ENCODE assay signal across 15 cellular contexts in the genomic region with DNA sequence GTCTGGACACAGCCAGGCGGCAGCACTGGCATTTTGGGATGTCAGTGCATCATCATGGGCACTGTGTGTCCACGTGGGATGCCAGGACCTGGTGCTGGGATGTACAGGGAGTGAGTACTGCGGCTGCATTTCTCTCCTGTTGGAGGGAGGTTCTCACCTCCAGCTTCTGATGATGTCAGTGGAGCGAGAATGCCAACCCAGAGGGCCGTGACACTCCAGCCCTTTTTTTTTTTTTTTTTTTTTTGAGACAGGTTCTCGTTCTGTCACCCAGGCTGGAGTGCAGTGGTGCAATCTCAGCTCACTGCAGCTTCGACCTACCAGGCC. TPM values are rescaled to one million over a fixed set of nuclear protein-coding genes. Genes with fewer than 3 reads are reported as not detected.
A peak's percentile ranks its signal among the peaks of the same experiment; 100 is the strongest.
DNase-seq lines count a peak whose midpoint lies in the region; TF ChIP-seq lines count a peak whose summit lies in the region.
"Had no signal": no experiment of that assay in that cellular context is flagged by ENCODE, and none has a peak within 500 bp of the region (broad histone marks: within the 10 kb centered on the region; RNA-seq: fewer than 3 reads in every experiment).

No MANE protein-coding gene starts in this region.

- H4K8ac ChIP-seq in mesendoderm (ENCODE audit: low read depth, low read length) = no peak overlapping the region
- no peak overlapping the region for H4K8ac ChIP-seq in H9 (replicated peaks; ENCODE audit: insufficient read length, low read depth, low read length)

- peak overlapping the region; percentile 50 for H3K27ac ChIP-seq in BLaER1
- H3K27ac ChIP-seq in ascending aorta = peak overlapping the region; percentile 90 to 91
- H3K27ac ChIP-seq in mesendoderm (ENCODE audit: low read depth, low read length) = no peak overlapping the region
- H3K27ac ChIP-seq in H9 (ENCODE audit: insufficient read length, low read depth, low read length) = no peak overlapping the region

- TF ChIP-seq CTCF in ascending aorta (IDR thresholded peaks at IDR 0.05) (no peak), CD14-positive monocyte (IDR thresholded peaks at IDR 0.05) (no peak), H9 (conservative IDR thresholded peaks at IDR 0.05) (no peak)

- H3K27me3 ChIP-seq in BLaER1 = no peaks in the 10 kb centered on the region
- H3K27me3 ChIP-seq in ascending aorta = no peaks in the 10 kb centered on the region
- no peaks in the 10 kb centered on the region for H3K27me3 ChIP-seq in mesendoderm (ENCODE audit: insufficient read depth, low read length, poor library complexity)
- peaks cover 4% of the 10 kb centered on the region; the same call in 1 of the 2 replicates for H3K27me3 ChIP-seq in H9 (ENCODE audit: insufficient read depth, low read length)
- H3K27me3 ChIP-seq: body of pancreas had no signal

- H3K23me2 ChIP-seq in H9 (ENCODE audit: insufficient read length, low read depth, low read length, poor library complexity, severe bottlenecking) = peaks cover 4% of the 10 kb centered on the region

- H3K79me2 ChIP-seq in mesendoderm (ENCODE audit: control insufficient read depth, insufficient read depth, low read length) = no peaks in the 10 kb centered on the region
- H3K79me2 ChIP-seq in H9 (ENCODE audit: insufficient read depth, low read length) = no peaks in the 10 kb centered on the region

- H2AK5ac ChIP-seq in mesendoderm (ENCODE audit: low read length) (no peak overlapping the region), H9 (ENCODE audit: insufficient read length, low read length) (no peak overlapping the region)

- no peak overlapping the region for H3K23ac ChIP-seq in mesendoderm (ENCODE audit: low read length)
- H3K23ac ChIP-seq in H9 (ENCODE audit: insufficient read length, low read depth, low read length) = no peak overlapping the region

- no peak overlapping the region for H2AFZ ChIP-seq in H9 (ENCODE audit: low read length)

- no peak overlapping the region for H2BK20ac ChIP-seq in H9 (ENCODE audit: low read depth, low read length, poor library complexity, severe bottlenecking)

- H3K36me3 Mint-ChIP-seq in CD14-positive monocyte = peaks cover 10 to 11% of the 10 kb centered on the region in 2 donors
- peaks cover 4 to 9% (median 7%) of the 10 kb centered on the region in 3 experiments; a peak in 6 of 7 replicates for H3K36me3 Mint-ChIP-seq in H9 (ENCODE audit: insufficient read depth in 1 of 3, low read depth in 3 of 3)
- H3K36me3 Mint-ChIP-seq: naive B cell had no signal

- H3K4me1 ChIP-seq in BLaER1 (peaks cover 89% of the 10 kb centered on the region), ascending aorta (peaks cover 9 to 34% of the 10 kb centered on the region in 2 donors), mesendoderm (ENCODE audit: control insufficient read depth, low read depth, low read length) (no peaks in the 10 kb centered on the region), H9 (ENCODE audit: insufficient read depth, low read length) (no peaks in the 10 kb centered on the region)

- DNase-seq in HPDE6-E6E7 (ENCODE audit: extremely low spot score) (peak; percentile 46), ascending aorta (ENCODE audit: low spot score in 2 of 2) (no peak), mesendoderm (peak; percentile 19), CD14-positive monocyte (ENCODE audit: low spot score) (no peak), H9 (no peak), NAMALWA (ENCODE audit: low spot score) (no peak)
- DNase-seq in activated effector memory CD4-positive, alpha-beta T cell treated with anti-CD3 and anti-CD28 coated beads, Interleukin-2, amount 50 U/mL, for 16 hours = no peak
- DNase-seq: activated CD4-positive, alpha-beta T cell treated with anti-CD3 and anti-CD28 coated beads for 1 hour; endodermal cell; GOT3; left colon; naive B cell; NCI-H1092 treated with DMSO at 0.1 percent for 48 hours had no signal

- H3K27me3 Mint-ChIP-seq in CD14-positive monocyte (ENCODE audit: low read depth in 3 of 3) (peaks cover 0 to 7% (median 0%) of the 10 kb centered on the region in 3 donors), H9 (ENCODE audit: low read depth) (peaks cover 24% of the 10 kb centered on the region)

- H4K91ac ChIP-seq in H9 (ENCODE audit: insufficient read length, low read depth, low read length) = no peak overlapping the region

- H3K14ac ChIP-seq in H9 (ENCODE audit: insufficient read depth, low read length) = no peak overlapping the region

- peaks cover 11% of the 10 kb centered on the region for H3K36me3 ChIP-seq in BLaER1
- H3K36me3 ChIP-seq in ascending aorta = no peaks in the 10 kb centered on the region
- no peaks in the 10 kb centered on the region for H3K36me3 ChIP-seq in mesendoderm (ENCODE audit: control insufficient read depth, insufficient read depth, low read length)

- no peaks in the 10 kb centered on the region for H3K9me3 Mint-ChIP-seq in CD14-positive monocyte
- H3K9me3 Mint-ChIP-seq in H9 = peaks cover 0 to 2% of the 10 kb centered on the region in 2 experiments; a peak in 1 of 5 replicates
- H3K9me3 Mint-ChIP-seq: endodermal cell had no signal

- H3K4me2 ChIP-seq in BLaER1 (peak overlapping the region; percentile 84; the same call in 1 of the 2 replicates), mesendoderm (ENCODE audit: low read length) (no peak overlapping the region), H9 (ENCODE audit: insufficient read depth, insufficient read length, low read length) (no peak overlapping the region)

- no peaks in the 10 kb centered on the region for H3K9me3 ChIP-seq in BLaER1
- H3K9me3 ChIP-seq in ascending aorta = no peaks in the 10 kb centered on the region
- no peaks in the 10 kb centered on the region for H3K9me3 ChIP-seq in H9 (ENCODE audit: control insufficient read depth, low read depth, low read length)
- H3K9me3 ChIP-seq: body of pancreas had no signal

- H3K4me3 ChIP-seq in BLaER1 = no peak overlapping the region
- H3K4me3 ChIP-seq in ascending aorta = no peak overlapping the region
- H3K4me3 ChIP-seq in mesendoderm (ENCODE audit: low read length) = no peak overlapping the region
- H3K4me3 ChIP-seq: body of pancreas had no signal

- no peak overlapping the region for H2BK12ac ChIP-seq in H9 (ENCODE audit: insufficient read length, low read depth, low read length)

- H3K18ac ChIP-seq in mesendoderm (ENCODE audit: low read length) = no peak overlapping the region
- H3K18ac ChIP-seq in H9 (ENCODE audit: insufficient read length, low read depth, low read length) = no peak overlapping the region

- H3K4me1 Mint-ChIP-seq in CD14-positive monocyte (peaks cover 23% of the 10 kb centered on the region), H9 (peaks cover 10 to 23% of the 10 kb centered on the region in 2 experiments)

- no peak overlapping the region for H2BK15ac ChIP-seq in mesendoderm (replicated peaks; ENCODE audit: low read depth)
- H2BK15ac ChIP-seq in H9 (ENCODE audit: low read depth, low read length) = no peak overlapping the region

- no peak overlapping the region for H3K4ac ChIP-seq in mesendoderm (ENCODE audit: low read depth, low read length)
- H3K4ac ChIP-seq in H9 (ENCODE audit: low read depth, low read length) = no peak overlapping the region

- H3K79me1 ChIP-seq in mesendoderm (ENCODE audit: low read length) (no peaks in the 10 kb centered on the region), H9 (ENCODE audit: insufficient read depth, low read depth, low read length, poor library complexity, severe bottlenecking) (no peaks in the 10 kb centered on the region)

- no peak overlapping the region for H2BK5ac ChIP-seq in mesendoderm (ENCODE audit: low read length)
- H2BK5ac ChIP-seq in H9 (ENCODE audit: insufficient read length, low read length) = no peak overlapping the region

- no peak overlapping the region for H3K56ac ChIP-seq in mesendoderm (ENCODE audit: low read length)
- no peak overlapping the region for H3K56ac ChIP-seq in H9 (ENCODE audit: insufficient read length, low read depth, low read length)

- WGBS in mesendoderm (ENCODE audit: extremely low coverage, insufficient coverage, low lambda C conversion rate) = no CpG with 5 or more reads among the region's 7 CpGs
- WGBS in H9 (ENCODE audit: extremely low coverage, insufficient read length, low lambda C conversion rate) = no CpG with 5 or more reads among the region's 7 CpGs

- no peaks in the 10 kb centered on the region for H4K20me1 ChIP-seq in BLaER1
- H4K20me1 ChIP-seq in H9 (ENCODE audit: control insufficient read depth, insufficient read depth, insufficient read length) = no peaks in the 10 kb centered on the region

- intact Hi-C loops in ascending aorta (cut with DNase I) (loop anchor here (5.0 kb wide), 1 partner anchor 201 kb away; no protein-coding TSS in a partner anchor), CD14-positive monocyte (cut with micrococcal nuclease) (loop anchor here in 1 of 2 donors (10.0 kb wide), 1 partner anchor 61 kb away; no protein-coding TSS in a partner anchor)

- H3T11ph ChIP-seq in H9 (ENCODE audit: low read length) = no peak overlapping the region

- H4K5ac ChIP-seq in mesendoderm (ENCODE audit: low read length) (no peak overlapping the region), H9 (ENCODE audit: insufficient read length, low read depth, low read length) (no peak overlapping the region)

- H3K4me3 Mint-ChIP-seq in CD14-positive monocyte = no peak overlapping the region
- H3K4me3 Mint-ChIP-seq in H9 = peak overlapping the region in 1 of 2 experiments; percentile 62; a peak in 1 of 5 replicates

- H2BK120ac ChIP-seq in mesendoderm (ENCODE audit: low read depth, low read length) (no peak overlapping the region), H9 (ENCODE audit: low read depth, low read length, poor library complexity, severe bottlenecking) (no peak overlapping the region)

- H3K9ac ChIP-seq in BLaER1 (peak overlapping the region; percentile 48; the same call in 1 of the 2 replicates), mesendoderm (ENCODE audit: low read length) (no peak overlapping the region), H9 (ENCODE audit: extremely low read depth, insufficient read length, low read length) (no peak overlapping the region)

- no peak overlapping the region for H3K27ac Mint-ChIP-seq in CD14-positive monocyte
- H3K27ac Mint-ChIP-seq in H9 = no peak overlapping the region

RNA-seq across cellular contexts. Expression of a gene that starts 26.1 kb away (rescaled TPM):
- total RNA-seq in ascending aorta = 131 TPM
- polyA plus RNA-seq in mesendoderm (2013, experiment 1 of 2) = 34.6 TPM
- polyA plus RNA-seq in mesendoderm (2013, experiment 2 of 2) = 41.1 TPM
- 1 to 10 TPM; 3.5 to 4.7 TPM for polyA plus RNA-seq in CD14-positive monocyte
- 59.6 and 72.0 TPM in 2 replicates for total RNA-seq in H9 (2021)

RNA-seq across cellular contexts. Expression of a gene that starts 34.9 kb away (rescaled TPM):
- total RNA-seq in ascending aorta (38.3 TPM), H9 (2021) (124 and 129 TPM in 2 replicates)
- 62.8 TPM for polyA plus RNA-seq in mesendoderm (2013, experiment 1 of 2)
- polyA plus RNA-seq in mesendoderm (2013, experiment 2 of 2) = 63.4 TPM
- polyA plus RNA-seq in CD14-positive monocyte = 100 to 1,000 TPM; 100 to 101 TPM

RNA-seq across cellular contexts. Expression of a gene that starts 42.9 kb away (rescaled TPM):
- total RNA-seq in ascending aorta (124 TPM), H9 (2021) (80.4 and 81.7 TPM in 2 replicates)
- 24.9 TPM for polyA plus RNA-seq in mesendoderm (2013, experiment 1 of 2)
- polyA plus RNA-seq in mesendoderm (2013, experiment 2 of 2) = 27.0 TPM
- 100 to 1,000 TPM; 160 to 217 TPM for polyA plus RNA-seq in CD14-positive monocyte

Comparison
In these comparisons a context has a peak if more than half of its experiments do, and no peak if none do; other contexts are left out.
1. H3K27ac ChIP-seq: peak in BLaER1 (single experiment) and ascending aorta (2 of 2); none in mesendoderm (single experiment) and H9 (single experiment).
2. DNase-seq: peak in HPDE6-E6E7 (single experiment) and mesendoderm (single experiment); none in ascending aorta (0 of 2), CD14-positive monocyte (single experiment), activated effector memory CD4-positive, alpha-beta T cell treated with anti-CD3 and anti-CD28 coated beads, Interleukin-2, amount 50 U/mL, for 16 hours (single experiment), H9 (single experiment) and NAMALWA (single experiment).